In genomic region chr4:49032440-49033161, GRCh38 we compare ENCODE assay signal across 8 cellular contexts. TPM values are rescaled to one million over a fixed set of nuclear protein-coding genes. Genes with fewer than 3 reads are reported as not detected.
DNase-seq lines count a peak whose midpoint lies in the region; ATAC-seq and TF ChIP-seq lines count a peak whose summit lies in the region.

No MANE protein-coding gene starts in this region.

- no peaks in the 10 kb centered on the region for H3K9me3 ChIP-seq in Karpas-422 (ENCODE audit: low read length)
- no peaks in the 10 kb centered on the region for H3K9me3 ChIP-seq in adipocyte (ENCODE audit: control insufficient read depth, low read length)
- H3K9me3 ChIP-seq in thyroid gland, result no peaks in the 10 kb centered on the region

- peaks cover 8% of the 10 kb centered on the region; the same call in 1 of the 2 replicates for H3K4me1 ChIP-seq in Karpas-422 (ENCODE audit: low read length)
- no peaks in the 10 kb centered on the region for H3K4me1 ChIP-seq in adipocyte (ENCODE audit: control insufficient read depth, insufficient read depth, low read length)
- H3K4me1 ChIP-seq in thyroid gland, result no peaks in the 10 kb centered on the region

- H3K27me3 ChIP-seq in Karpas-422 (ENCODE audit: low read length) (no peaks in the 10 kb centered on the region), adipocyte (replicated peaks; ENCODE audit: control insufficient read depth, insufficient read depth, low read length) (peaks cover 29% of the 10 kb centered on the region), thyroid gland (no peaks in the 10 kb centered on the region)

- no peak overlapping the region for H2AFZ ChIP-seq in Karpas-422 (ENCODE audit: low read length)

- H4K20me1 ChIP-seq in Karpas-422 (ENCODE audit: insufficient read depth, low read depth, low read length), result no peaks in the 10 kb centered on the region

- no peaks in the 10 kb centered on the region for H3K79me2 ChIP-seq in Karpas-422 (ENCODE audit: low read length)

- ATAC-seq in GM21447 (IDR thresholded peaks at IDR 0.05; ENCODE audit: unreplicated experiment), result no peak

- H3K4me3 ChIP-seq in Karpas-422 (ENCODE audit: low read length), result no peak overlapping the region
- no peak overlapping the region for H3K4me3 ChIP-seq in adipocyte (ENCODE audit: low read length)
- H3K4me3 ChIP-seq in thyroid gland (replicated peaks in 1 of 3), result no peak overlapping the region

- H3K36me3 ChIP-seq in Karpas-422 (ENCODE audit: insufficient read depth, low read length) (no peaks in the 10 kb centered on the region), adipocyte (ENCODE audit: control insufficient read depth, insufficient read depth, low read length, severe bottlenecking) (no peaks in the 10 kb centered on the region), thyroid gland (no peaks in the 10 kb centered on the region)

- intact Hi-C loops in thyroid gland (cut with DNase I), result no loop called here

- no peak overlapping the region for H3K9ac ChIP-seq in Karpas-422 (ENCODE audit: low read length)
- H3K9ac ChIP-seq in adipocyte (ENCODE audit: low read length), result no peak overlapping the region

- no peak for TF ChIP-seq POLR2A in thyroid gland (IDR thresholded peaks at IDR 0.05)

- H3K4me2 ChIP-seq in Karpas-422 (ENCODE audit: low read depth, low read length, poor library complexity, severe bottlenecking), result no peak overlapping the region

- DNase-seq in activated T-cell treated with anti-CD3 and anti-CD28 coated beads for 48 hours (ENCODE audit: low read depth) (peak; percentile 12), activated T-cell treated with anti-CD3 and anti-CD28 coated beads for 4 hours (no peak), Karpas-422 (peak; percentile 75), adipocyte (ENCODE audit: low read depth) (peak; percentile 7), midbrain (lab: John Stamatoyannopoulos, UW) (peak; percentile 16), thyroid gland (no peak), OCI-M2 (lab: John Stamatoyannopoulos, UW; ENCODE audit: unreplicated experiment) (no peak)

- WGBS in thyroid gland, 2 donors, result 60 to 64% methylated on average over 11 of the region's 11 CpGs

- TF ChIP-seq CTCF in thyroid gland (IDR thresholded peaks at IDR 0.05), result peak in 1 of 6 experiments; percentile 19

- H3K27ac ChIP-seq in Karpas-422 (ENCODE audit: low read length) (no peak overlapping the region), thyroid gland (no peak overlapping the region)

- H3K9me2 ChIP-seq in Karpas-422 (replicated peaks; ENCODE audit: insufficient read depth, low read length), result no peaks in the 10 kb centered on the region

RNA-seq across cellular contexts. Expression of gene CWH43, which starts 46.5 kb away (rescaled TPM):
- total RNA-seq in Karpas-422 (2014; rRNA removed; shearing (Covaris generic); ENCODE audit: low replicate concordance), result not detected in 2 replicates
- 10 to 100 TPM in 3 of 4 donors, 1 to 10 TPM in 1; 5.3 to 27.4 (median 18.8) TPM for total RNA-seq in thyroid gland

Comparison
In these comparisons a context has a peak if more than half of its experiments do, and no peak if none do; other contexts are left out.
1. DNase-seq: peak in activated T-cell treated with anti-CD3 and anti-CD28 coated beads for 48 hours (single experiment), Karpas-422 (single experiment), adipocyte (single experiment) and midbrain (single experiment); none in activated T-cell treated with anti-CD3 and anti-CD28 coated beads for 4 hours (single experiment), thyroid gland (0 of 2) and OCI-M2 (single experiment).